ENCODE assay signal across 18 cellular contexts in genomic region chr13:84894749-84895148, GRCh38.
DNase-seq lines count a peak whose midpoint lies in the region; ATAC-seq, FAIRE-seq and TF ChIP-seq lines count a peak whose summit lies in the region.
"Had no signal": no experiment of that assay in that cellular context is flagged by ENCODE, and none has a peak within 500 bp of the region (broad histone marks: within the 10 kb centered on the region; RNA-seq: fewer than 3 reads in every experiment).

No MANE protein-coding gene starts in this region.

- H3K9me2 ChIP-seq in GM23338 (ENCODE audit: insufficient read depth) (no peaks in the 10 kb centered on the region), OCI-LY7 (ENCODE audit: insufficient read depth, low read length) (no peaks in the 10 kb centered on the region; the same call in 1 of the 2 replicates)

- H3K9me3 ChIP-seq in OCI-LY7 (ENCODE audit: low read length) = peaks cover 6% of the 10 kb centered on the region
- no peaks in the 10 kb centered on the region for H3K9me3 ChIP-seq in kidney (ENCODE audit: control insufficient read depth in 1 of 2, low read length in 2 of 2)
- H3K9me3 ChIP-seq in testis = no peaks in the 10 kb centered on the region
- H3K9me3 ChIP-seq: BE2C had no signal

- no peaks in the 10 kb centered on the region for H4K20me1 ChIP-seq in GM23338 (replicated peaks; ENCODE audit: insufficient read depth)
- H4K20me1 ChIP-seq in OCI-LY7 (ENCODE audit: insufficient read depth, low read length) = no peaks in the 10 kb centered on the region

- H3K4me2 ChIP-seq in GM23338 = no peak overlapping the region
- no peak overlapping the region for H3K4me2 ChIP-seq in OCI-LY7 (ENCODE audit: low read length)

- H3K9me3 Mint-ChIP-seq in GM23338 = peaks cover 6% of the 10 kb centered on the region; the same call in 2 of the 3 replicates
- H3K9me3 Mint-ChIP-seq in immature natural killer cell = peaks cover 0 to 5% (median 1%) of the 10 kb centered on the region in 6 donors
- H3K9me3 Mint-ChIP-seq: CD8-positive, alpha-beta T cell had no signal

- H3K27me3 ChIP-seq in GM23338 (ENCODE audit: insufficient read depth) (no peaks in the 10 kb centered on the region), testis (no peaks in the 10 kb centered on the region)
- H3K27me3 ChIP-seq: BE2C had no signal

- ATAC-seq in GM23338 (peak; percentile 81), HG03039 (IDR thresholded peaks at IDR 0.05; ENCODE audit: unreplicated experiment) (no peak)
- no peak for ATAC-seq in activated CD4-positive, CD25-positive, alpha-beta regulatory T cell treated with anti-CD3 and anti-CD28 coated beads, Interleukin-2, amount 50 U/mL, for 24 hours
- ATAC-seq: CD8-positive, alpha-beta T cell had no signal

- H3K4me3 ChIP-seq in GM23338 (no peak overlapping the region), OCI-LY7 (ENCODE audit: low read depth, low read length, poor library complexity, severe bottlenecking) (no peak overlapping the region), kidney (ENCODE audit: low read length in 2 of 2) (no peak overlapping the region), testis (peak overlapping the region; percentile 9 to 34)
- H3K4me3 ChIP-seq: GM23248 had no signal

- no peak for TF ChIP-seq POLR2A in testis (IDR thresholded peaks at IDR 0.05)

- H3K36me3 ChIP-seq in GM23338 (ENCODE audit: insufficient read depth) = no peaks in the 10 kb centered on the region
- H3K36me3 ChIP-seq in OCI-LY7 (ENCODE audit: insufficient read depth, low read length) = no peaks in the 10 kb centered on the region
- H3K36me3 ChIP-seq in kidney (ENCODE audit: control insufficient read depth in 1 of 2, insufficient read depth in 2 of 2, low read length in 2 of 2) = no peaks in the 10 kb centered on the region
- H3K36me3 ChIP-seq in testis (ENCODE audit: low read depth, missing control alignments) = no peaks in the 10 kb centered on the region
- H3K36me3 ChIP-seq: BE2C had no signal

- WGBS in testis, 2 donors = 76 to 79% methylated on average over 9 to 21 of the region's 23 CpGs

- H3K27ac ChIP-seq in GM23338 (ENCODE audit: low read depth) (no peak overlapping the region), OCI-LY7 (ENCODE audit: low read depth, low read length, poor library complexity, severe bottlenecking) (no peak overlapping the region), kidney (ENCODE audit: low read depth in 2 of 2, low read length in 2 of 2) (no peak overlapping the region), testis (no peak overlapping the region)
- H3K27ac ChIP-seq: GM23248 had no signal

- H2AFZ ChIP-seq in GM23338 (no peak overlapping the region), OCI-LY7 (ENCODE audit: low read length) (no peak overlapping the region)
- H2AFZ ChIP-seq: GM23248 had no signal

- DNase-seq in GM23338 (ENCODE audit: low spot score) (peak; percentile 24), OCI-LY7 (ENCODE audit: low spot score) (no peak), kidney (peak; percentile 56), testis (peak; percentile 37), immature natural killer cell (no peak)
- DNase-seq: BE2C; CD8-positive, alpha-beta T cell; GM23248; IMR-90; Kasumi-1; NCI-H1105; NCI-H1694 treated with DMSO at 0.1 percent for 48 hours; NCI-H526 treated with DMSO at 0.1 percent for 48 hours; OCI-M1; RPMI8226; SIG-M5 had no signal

- no peak for FAIRE-seq in kidney (lab: Jason Lieb, UNC)

- H3K27ac Mint-ChIP-seq in GM23338 (no peak overlapping the region), immature natural killer cell (no peak overlapping the region)
- H3K27ac Mint-ChIP-seq: CD8-positive, alpha-beta T cell had no signal

- POLR2A ChIA-PET in OCI-LY7 (lab: Charles Lee) = interaction anchor here (0.7 kb wide), 1 partner anchor 8 kb away, joined by 3 read pairs; no protein-coding TSS in a partner anchor

- H3K4me1 Mint-ChIP-seq in GM23338 (no peaks in the 10 kb centered on the region), immature natural killer cell (no peaks in the 10 kb centered on the region)

- no peaks in the 10 kb centered on the region for H3F3A ChIP-seq in GM23338 (replicated peaks; ENCODE audit: low read depth)

- no peak overlapping the region for H3K4me3 Mint-ChIP-seq in GM23338
- H3K4me3 Mint-ChIP-seq in immature natural killer cell = no peak overlapping the region
- H3K4me3 Mint-ChIP-seq: CD8-positive, alpha-beta T cell had no signal

- no peak overlapping the region for H3K9ac ChIP-seq in kidney (ENCODE audit: low read length in 2 of 2)
- H3K9ac ChIP-seq: GM23248 had no signal

- H3K4me1 ChIP-seq in GM23338 (ENCODE audit: insufficient read depth) (no peaks in the 10 kb centered on the region), OCI-LY7 (ENCODE audit: insufficient read depth, low read length, poor library complexity, severe bottlenecking) (no peaks in the 10 kb centered on the region), kidney (ENCODE audit: control insufficient read depth in 1 of 2, insufficient read depth in 1 of 2, low read depth in 1 of 2, low read length in 2 of 2) (no peaks in the 10 kb centered on the region), testis (no peaks in the 10 kb centered on the region)
- H3K4me1 ChIP-seq: BE2C had no signal

- no TSS peak for BruUV-seq in OCI-LY7 (replicated peaks; lab: Mats Ljungman, UMichigan)

- CTCF ChIA-PET in OCI-LY7 (lab: Charles Lee; ENCODE audit: unreplicated experiment) = no interaction called here

- H3K27me3 Mint-ChIP-seq in GM23338 (ENCODE audit: insufficient read depth, low read depth, poor library complexity) (peaks cover 1% of the 10 kb centered on the region), immature natural killer cell (ENCODE audit: low read depth in 3 of 3) (peaks cover 0 to 3% (median 1%) of the 10 kb centered on the region in 3 donors)

- intact Hi-C loops in OCI-LY7 (cut with micrococcal nuclease; ENCODE audit: unreplicated experiment) (no loop called here), kidney (cut with DNase I) (no loop called here), testis (cut with DNase I; ENCODE audit: low total_unique reads) (loop anchor here (5.0 kb wide), 1 partner anchor 913 kb away; no protein-coding TSS in a partner anchor)

- H3K36me3 Mint-ChIP-seq in GM23338 (ENCODE audit: low read depth) (no peaks in the 10 kb centered on the region; the same call in 2 of the 3 replicates), immature natural killer cell (no peaks in the 10 kb centered on the region)
- H3K36me3 Mint-ChIP-seq: CD8-positive, alpha-beta T cell had no signal

- TF ChIP-seq CTCF in GM23338 (conservative IDR thresholded peaks at IDR 0.05; ENCODE audit: low read depth in 2 of 2) (peak; percentile 46 to 64), OCI-LY7 (conservative IDR thresholded peaks at IDR 0.05; ENCODE audit: low read length) (peak; percentile 42), kidney (IDR thresholded peaks at IDR 0.05; ENCODE audit: borderline replicate concordance, extremely low read depth, insufficient read depth) (no peak), testis (IDR thresholded peaks at IDR 0.05) (no peak)

- H3K79me2 ChIP-seq in GM23338 (replicated peaks; ENCODE audit: insufficient read depth) = no peaks in the 10 kb centered on the region
- H3K79me2 ChIP-seq in OCI-LY7 (ENCODE audit: insufficient read depth, low read depth, low read length) = no peaks in the 10 kb centered on the region

TF ChIP-seq in GM23338, 12 proteins besides CTCF, POLR2A, EP300 and RAD21:
- TF ChIP-seq ETS1 (IDR thresholded peaks at IDR 0.05) = no peak
- TF ChIP-seq EZH2phosphoT487 (IDR thresholded peaks at IDR 0.05; ENCODE audit: unreplicated experiment) = no peak
- no peak for TF ChIP-seq CREB1 (CRISPR knock-in tag; IDR thresholded peaks at IDR 0.05; ENCODE audit: low read depth)
- no peak for TF ChIP-seq NANOG (IDR thresholded peaks at IDR 0.05; ENCODE audit: borderline replicate concordance)
- TF ChIP-seq EZH2 (IDR thresholded peaks at IDR 0.05; ENCODE audit: low read depth, unreplicated experiment) = no peak
- TF ChIP-seq REST (IDR thresholded peaks at IDR 0.05; ENCODE audit: unreplicated experiment) = no peak
- TF ChIP-seq POLR2AphosphoS5 (IDR thresholded peaks at IDR 0.05; ENCODE audit: low read depth) = no peak
- no peak for TF ChIP-seq JUNB (IDR thresholded peaks at IDR 0.05; ENCODE audit: unreplicated experiment)
- no peak for TF ChIP-seq ZNF331 (CRISPR knock-in tag; IDR thresholded peaks at IDR 0.05; ENCODE audit: low read depth)
- TF ChIP-seq ZNF114 (CRISPR knock-in tag; IDR thresholded peaks at IDR 0.05) = no peak

Comparison
In these comparisons a context has a peak if more than half of its experiments do, and no peak if none do; other contexts are left out.
1. DNase-seq: peak in GM23338 (single experiment), kidney (single experiment) and testis (single experiment); none in OCI-LY7 (single experiment) and immature natural killer cell (0 of 3).
2. H3K4me3 ChIP-seq: peak in testis (2 of 2); none in GM23338 (single experiment), OCI-LY7 (single experiment) and kidney (0 of 2).
3. CTCF ChIP-seq: peak in GM23338 (2 of 2) and OCI-LY7 (single experiment); none in kidney (single experiment) and testis (0 of 3).